Comparison of ENCODE assay signal across 8 cellular contexts in the genomic region with DNA sequence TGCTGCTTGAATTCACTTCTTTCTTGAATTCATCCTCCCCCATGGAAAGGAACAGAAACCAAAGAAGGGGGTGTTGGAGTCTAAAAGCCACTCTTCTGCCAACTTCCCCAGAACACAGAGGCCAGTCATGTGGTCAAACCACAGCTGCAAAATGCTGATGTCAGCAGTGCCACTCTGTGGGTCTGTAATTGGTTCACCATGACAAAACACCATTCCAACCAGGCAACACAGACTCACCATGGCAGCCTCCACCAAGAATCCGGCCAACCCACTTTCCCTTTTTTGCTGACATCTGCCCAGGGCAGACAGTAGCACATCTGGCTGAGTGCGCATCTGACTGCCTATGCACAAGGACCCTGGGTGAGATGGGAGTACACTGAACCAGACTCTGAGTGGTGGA. TPM values are rescaled to one million over a fixed set of nuclear protein-coding genes. Genes with fewer than 3 reads are reported as not detected.
DNase-seq lines count a peak whose midpoint lies in the region; ATAC-seq and TF ChIP-seq lines count a peak whose summit lies in the region.
"Had no signal": no experiment of that assay in that cellular context is flagged by ENCODE, and none has a peak within 500 bp of the region (broad histone marks: within the 10 kb centered on the region; RNA-seq: fewer than 3 reads in every experiment).

No MANE protein-coding gene starts in this region.

- 0 out of 2 replicates have a peak overlapping the region, but pooled peaks have one; percentile 27 for H3K27ac ChIP-seq in HL-60 (replicated peaks)
- peak overlapping the region in 1 of 10 donors; percentile 69 for H3K27ac ChIP-seq in heart right ventricle
- H3K27ac ChIP-seq: SJSA1 had no signal

- no peak overlapping the region for H3K4me3 Mint-ChIP-seq in activated CD8-positive, alpha-beta T cell treated with anti-CD3 and anti-CD28 coated beads for 36 hours
- peak overlapping the region; percentile 15 to 20 for H3K4me3 Mint-ChIP-seq in stimulated activated naive CD8-positive, alpha-beta T cell treated with anti-CD3 and anti-CD28 coated beads, Interleukin-15, amount 100 ng/mL, for 72 hours

- peak; percentile 28 to 84 for DNase-seq in HL-60 (ENCODE audit: low read depth in 1 of 2, low spot score in 1 of 2)
- peak; percentile 62 for DNase-seq in activated CD8-positive, alpha-beta T cell treated with anti-CD3 and anti-CD28 coated beads for 36 hours
- DNase-seq in heart right ventricle, result peak; percentile 17 to 47
- peak; percentile 19 to 67 for DNase-seq in stimulated activated naive CD8-positive, alpha-beta T cell treated with anti-CD3 and anti-CD28 coated beads, Interleukin-15, amount 100 ng/mL, for 72 hours
- no peak for DNase-seq in NCI-H1092 (lab: John Stamatoyannopoulos, UW)

- H3K4me1 Mint-ChIP-seq in activated CD8-positive, alpha-beta T cell treated with anti-CD3 and anti-CD28 coated beads for 36 hours (ENCODE audit: low read depth), result peaks cover 83% of the 10 kb centered on the region
- peaks cover 86% of the 10 kb centered on the region for H3K4me1 Mint-ChIP-seq in stimulated activated naive CD8-positive, alpha-beta T cell treated with anti-CD3 and anti-CD28 coated beads, Interleukin-15, amount 100 ng/mL, for 72 hours

- peaks cover 14% of the 10 kb centered on the region for H3K36me3 Mint-ChIP-seq in activated CD8-positive, alpha-beta T cell treated with anti-CD3 and anti-CD28 coated beads for 36 hours (ENCODE audit: low read depth)

- H3K4me3 ChIP-seq in HL-60 (replicated peaks; ENCODE audit: insufficient read depth, low read length) (no peak overlapping the region), heart right ventricle (no peak overlapping the region)
- H3K4me3 ChIP-seq: SJSA1 had no signal

- CTCF ChIA-PET in activated CD8-positive, alpha-beta T cell treated with anti-CD3 and anti-CD28 coated beads for 36 hours (lab: Charles Lee), result interaction anchor here (0.7 to 1.5 kb wide), 2 partner anchors 30 to 142 kb away, joined by 3 to 6 read pairs; no protein-coding TSS in a partner anchor

- POLR2A ChIA-PET in activated CD8-positive, alpha-beta T cell treated with anti-CD3 and anti-CD28 coated beads for 36 hours (lab: Charles Lee), result interaction anchor here (0.7 to 1.3 kb wide), 3 partner anchors 11 to 142 kb away, joined by 3 to 4 read pairs (median 3); no protein-coding TSS in a partner anchor

- no peaks in the 10 kb centered on the region for H3K9me3 Mint-ChIP-seq in activated CD8-positive, alpha-beta T cell treated with anti-CD3 and anti-CD28 coated beads for 36 hours
- H3K9me3 Mint-ChIP-seq in stimulated activated naive CD8-positive, alpha-beta T cell treated with anti-CD3 and anti-CD28 coated beads, Interleukin-15, amount 100 ng/mL, for 72 hours, result no peaks in the 10 kb centered on the region

- no peaks in the 10 kb centered on the region for H3K27me3 Mint-ChIP-seq in activated CD8-positive, alpha-beta T cell treated with anti-CD3 and anti-CD28 coated beads for 36 hours
- no peaks in the 10 kb centered on the region for H3K27me3 Mint-ChIP-seq in stimulated activated naive CD8-positive, alpha-beta T cell treated with anti-CD3 and anti-CD28 coated beads, Interleukin-15, amount 100 ng/mL, for 72 hours

- intact Hi-C loops in activated CD8-positive, alpha-beta T cell treated with anti-CD3 and anti-CD28 coated beads for 36 hours (cut with micrococcal nuclease), result no loop called here
- intact Hi-C loops in heart right ventricle (cut with DNase I), result loop anchor here in 1 of 10 donors (1.0 kb wide), 1 partner anchor 8 kb away; no protein-coding TSS in a partner anchor

- H3K27me3 ChIP-seq in HL-60 (ENCODE audit: insufficient read depth, poor library complexity, severe bottlenecking), result no peaks in the 10 kb centered on the region
- H3K27me3 ChIP-seq in heart right ventricle, result no peaks in the 10 kb centered on the region
- H3K27me3 ChIP-seq: SJSA1 had no signal

- peaks cover 0 to 47% (median 0%) of the 10 kb centered on the region in 9 donors for H3K4me1 ChIP-seq in heart right ventricle

- WGBS in heart right ventricle, 2 donors, result 88 to 92% methylated on average over 2 of the region's 2 CpGs

- TF ChIP-seq CTCF in HL-60 (IDR thresholded peaks at IDR 0.05; ENCODE audit: insufficient read depth, low read length), result no peak
- no peak for TF ChIP-seq CTCF in activated CD8-positive, alpha-beta T cell treated with anti-CD3 and anti-CD28 coated beads for 36 hours (IDR thresholded peaks at IDR 0.05)
- TF ChIP-seq CTCF in heart right ventricle (IDR thresholded peaks at IDR 0.05), result no peak

- H3K27ac Mint-ChIP-seq in activated CD8-positive, alpha-beta T cell treated with anti-CD3 and anti-CD28 coated beads for 36 hours, result peak overlapping the region; percentile 74
- no peak overlapping the region for H3K27ac Mint-ChIP-seq in stimulated activated naive CD8-positive, alpha-beta T cell treated with anti-CD3 and anti-CD28 coated beads, Interleukin-15, amount 100 ng/mL, for 72 hours

- H3K36me3 ChIP-seq in heart right ventricle, result no peaks in the 10 kb centered on the region
- H3K36me3 ChIP-seq: SJSA1 had no signal

- H3K9me3 ChIP-seq in heart right ventricle, result no peaks in the 10 kb centered on the region
- H3K9me3 ChIP-seq: SJSA1 had no signal

- ATAC-seq in GM18909 (IDR thresholded peaks at IDR 0.05; ENCODE audit: poor library complexity, unreplicated experiment) (peak; percentile 28), heart right ventricle (peak in 7 of 8 donors; percentile 58 to 86 (median 81)), GM21360 (IDR thresholded peaks at IDR 0.05; ENCODE audit: unreplicated experiment) (no peak)
- peak; percentile 14 for ATAC-seq in activated CD8-positive, alpha-beta T cell treated with anti-CD3 and anti-CD28 coated beads for 36 hours
- peak; percentile 49 for ATAC-seq in stimulated activated naive CD8-positive, alpha-beta T cell treated with anti-CD3 and anti-CD28 coated beads, Interleukin-15, amount 100 ng/mL, for 72 hours

RNA-seq across cellular contexts. Expression of gene OSBPL3, which starts 16.8 kb away (rescaled TPM):
- 10 to 100 TPM; 44.6 to 45.7 TPM for total RNA-seq in activated CD8-positive, alpha-beta T cell treated with anti-CD3 and anti-CD28 coated beads for 36 hours
- total RNA-seq in heart right ventricle, result 10 to 100 TPM in 1 of 10 donors, 1 to 10 TPM in 9; 1.8 to 10.6 (median 4.6) TPM
- 1 to 10 TPM; 1.2 to 2.5 TPM for polyA plus RNA-seq in heart right ventricle
